8 cellular contexts compared by ENCODE assay signal in genomic region chr20:610130-611046, GRCh38. TPM values are rescaled to one million over a fixed set of nuclear protein-coding genes. Genes with fewer than 3 reads are reported as not detected.
DNase-seq lines count a peak whose midpoint lies in the region; ATAC-seq and TF ChIP-seq lines count a peak whose summit lies in the region.

Gene TCF15 (minus strand): TSS chr20:610309. CDS start chr20:610237, 72 bp downstream.

- WGBS in mesodermal cell (ENCODE audit: insufficient coverage in 2 of 2), 2 experiments: 5 to 10% methylated on average over 65 to 76 of the region's 84 CpGs

- DNase-seq in Daoy (ENCODE audit: low read depth) (peak; percentile 73), NCI-H2227 (lab: John Stamatoyannopoulos, UW; ENCODE audit: unreplicated experiment) (peak; percentile 93), dermis blood vessel endothelial cell (peak; percentile 71), HFFc6 (no peak), putamen (ENCODE audit: low spot score) (no peak)

- H3K27me3 Mint-ChIP-seq in HFFc6 (ENCODE audit: insufficient read depth): peaks cover 52% of the 10 kb centered on the region

- ATAC-seq in HG02678 (IDR thresholded peaks at IDR 0.05; ENCODE audit: unreplicated experiment) (no peak), GM18517 (IDR thresholded peaks at IDR 0.05; ENCODE audit: unreplicated experiment) (no peak)

- peaks cover 18% of the 10 kb centered on the region for H3K4me1 ChIP-seq in mesodermal cell (ENCODE audit: control insufficient read depth, insufficient read depth, low read length, poor library complexity, severe bottlenecking)

- peak within 1 kb of the TSS; percentile 35 for H3K4me3 ChIP-seq in mesodermal cell (ENCODE audit: extremely low read depth, insufficient read depth, low read length, poor library complexity, severe bottlenecking)

- no peak for TF ChIP-seq CTCF in HFFc6 (IDR thresholded peaks at IDR 0.05)

- H3K9me3 ChIP-seq in mesodermal cell (ENCODE audit: control insufficient read depth, low read length): no peaks in the 10 kb centered on the region

- H3K36me3 ChIP-seq in mesodermal cell (ENCODE audit: control insufficient read depth, insufficient read depth, low read length): no peaks in the 10 kb centered on the region

- H3K4me3 Mint-ChIP-seq in HFFc6: no peak within 1 kb of the TSS

- no peak within 1 kb of the TSS for H3K27ac Mint-ChIP-seq in HFFc6

- no peaks in the 10 kb centered on the region for H3K36me3 Mint-ChIP-seq in HFFc6 (ENCODE audit: low read depth)

- no peak within 1 kb of the TSS for H3K27ac ChIP-seq in mesodermal cell (ENCODE audit: low read depth, low read length, severe bottlenecking)

- H3K9me3 Mint-ChIP-seq in HFFc6: no peaks in the 10 kb centered on the region

- H3K4me1 Mint-ChIP-seq in HFFc6 (ENCODE audit: low read depth): no peaks in the 10 kb centered on the region

RNA-seq across cellular contexts. Expression of gene TCF15, which starts in this region (rescaled TPM):
- total RNA-seq in Daoy (2014; rRNA removed; shearing (Covaris generic)): 0.18 and 1.0 TPM in 2 replicates
- 2.0 and 2.7 TPM in 2 replicates for total RNA-seq in dermis blood vessel endothelial cell
- polyA plus RNA-seq in mesodermal cell (2013, experiment 1 of 2): 1.1 TPM
- polyA plus RNA-seq in mesodermal cell (2013, experiment 2 of 2): 1.7 TPM
- not detected for total RNA-seq in HFFc6 (2021; fragmentation: NEBNext Ultra II Directional; extraction: Animal tissue kit (Norgen Biotek cat#: 25700))

Comparison
In these comparisons a context has a peak if more than half of its experiments do, and no peak if none do; other contexts are left out.
1. DNase-seq: peak in Daoy (single experiment), NCI-H2227 (single experiment) and dermis blood vessel endothelial cell (single experiment); none in HFFc6 (single experiment) and putamen (single experiment).